ENCODE assay signal across 1 cellular context in genomic region chr3:50299929-50300680, GRCh38.
A peak's percentile ranks its signal among the peaks of the same experiment; 100 is the strongest.
TF ChIP-seq lines count a peak whose summit lies in the region.

No MANE protein-coding gene starts in this region.

TF ChIP-seq in endothelial cell of umbilical vein, 7 proteins besides CTCF, POLR2A, EP300 and RAD21:
- TF ChIP-seq EZH2 (IDR thresholded peaks at IDR 0.05; ENCODE audit: borderline replicate concordance, low read depth, low read length, severe bottlenecking) (no peak), POLR2AphosphoS5 (IDR thresholded peaks at IDR 0.05; ENCODE audit: insufficient read depth, low read depth, low read length) (no peak), JUN (IDR thresholded peaks at IDR 0.05; ENCODE audit: borderline replicate concordance, insufficient read depth, insufficient read length, low read depth) (no peak), FOS (IDR thresholded peaks at IDR 0.05; ENCODE audit: borderline replicate concordance, insufficient read depth, low read length) (peak; percentile 54), MYC (IDR thresholded peaks at IDR 0.05; ENCODE audit: low read depth, low read length) (no peak), MAX (IDR thresholded peaks at IDR 0.05; ENCODE audit: insufficient read depth, insufficient read length) (no peak), GATA2 (IDR thresholded peaks at IDR 0.05; ENCODE audit: insufficient read depth, insufficient read length, low read depth, low read length) (no peak)
